ENCODE assay signal across 11 cellular contexts in genomic region chr10:24957624-24958435, GRCh38. TPM values are rescaled to one million over a fixed set of nuclear protein-coding genes. Genes with fewer than 3 reads are reported as not detected.
A peak's percentile ranks its signal among the peaks of the same experiment; 100 is the strongest.
DNase-seq lines count a peak whose midpoint lies in the region; ATAC-seq, FAIRE-seq and TF ChIP-seq lines count a peak whose summit lies in the region.
"Had no signal": no experiment of that assay in that cellular context is flagged by ENCODE, and none has a peak within 500 bp of the region (broad histone marks: within the 10 kb centered on the region; RNA-seq: fewer than 3 reads in every experiment).

No MANE protein-coding gene starts in this region.

- POLR2A ChIA-PET in K562 (lab: Yijun Ruan, JAX), result interaction anchor here (1.0 to 1.2 kb wide), 2 partner anchors 13 to 230 kb away, joined by 3 to 4 read pairs; no protein-coding TSS in a partner anchor

- CTCF ChIA-PET in K562 (lab: Yijun Ruan, JAX; ENCODE audit: low intra/inter-chr PET ratio), result no interaction called here
- CTCF ChIA-PET in activated naive CD4-positive, alpha-beta T cell treated with anti-CD3 and anti-CD28 coated beads, Interleukin-2, amount 10 ng/mL, durations not matched to agents 7 days and 5 days (lab: Charles Lee), result no interaction called here

- intact Hi-C loops in K562 (cut with micrococcal nuclease), result no loop called here
- intact Hi-C loops in left ventricle myocardium inferior (cut with micrococcal nuclease), result no loop called here

- TF ChIP-seq EP300 in K562 (IDR thresholded peaks at IDR 0.05; ENCODE audit: low read length), result no peak

- H3K9me3 Mint-ChIP-seq in activated naive CD4-positive, alpha-beta T cell treated with anti-CD3 and anti-CD28 coated beads, Interleukin-2, amount 10 ng/mL, durations not matched to agents 7 days and 5 days, result no peaks in the 10 kb centered on the region
- H3K9me3 Mint-ChIP-seq: natural killer cell treated with Interleukin-12 subunit alpha and Interleukin-12 subunit beta and Interleukin-15 and Interleukin-18, amount 100 ng/mL, for 72 hours; T-cell had no signal

- no peaks in the 10 kb centered on the region for H3K27me3 ChIP-seq in K562 (ENCODE audit: control insufficient read depth in 2 of 2, insufficient read depth in 2 of 2, low read length in 2 of 2)
- H3K27me3 ChIP-seq in left ventricle myocardium inferior (ENCODE audit: low read depth), result no peaks in the 10 kb centered on the region

- TF ChIP-seq CTCF in K562 (IDR thresholded peaks at IDR 0.05 in 2 of 3, conservative IDR thresholded peaks at IDR 0.05 in 1 of 3; ENCODE audit: insufficient read depth in 2 of 3, low read depth in 1 of 3, low read length in 3 of 3) (no peak), left ventricle myocardium inferior (IDR thresholded peaks at IDR 0.05; ENCODE audit: borderline replicate concordance) (no peak)

- peak overlapping the region; percentile 67 for H3K4me2 ChIP-seq in K562 (ENCODE audit: insufficient read depth, low read length)

- H3K36me3 ChIP-seq in K562 (ENCODE audit: control insufficient read depth, insufficient read depth, low read length) (no peaks in the 10 kb centered on the region), left ventricle myocardium inferior (no peaks in the 10 kb centered on the region)

- no peak for TF ChIP-seq POLR2A in K562 (conservative IDR thresholded peaks at IDR 0.05)

- H4K20me1 ChIP-seq in K562 (replicated peaks; ENCODE audit: control insufficient read depth, insufficient read depth, low read length), result no peaks in the 10 kb centered on the region

- no peaks in the 10 kb centered on the region for H3K9me1 ChIP-seq in K562 (ENCODE audit: control insufficient read depth, insufficient read depth, low read length)

- H2AFZ ChIP-seq in K562 (ENCODE audit: low read depth, low read length), result peak overlapping the region; percentile 97

- H3K4me1 ChIP-seq in K562 (replicated peaks in 1 of 2; ENCODE audit: control insufficient read depth in 2 of 2, insufficient read depth in 2 of 2, low read length in 2 of 2) (peaks cover 4 to 30% of the 10 kb centered on the region in 2 experiments; a peak in 4 of 5 replicates), left ventricle myocardium inferior (peaks cover 29% of the 10 kb centered on the region)

- no TSS peak for BruUV-seq in K562 (replicated peaks; lab: Mats Ljungman, UMichigan)

- H3K27ac Mint-ChIP-seq in activated naive CD4-positive, alpha-beta T cell treated with anti-CD3 and anti-CD28 coated beads, Interleukin-2, amount 10 ng/mL, durations not matched to agents 7 days and 5 days, result no peak overlapping the region
- H3K27ac Mint-ChIP-seq: activated naive CD8-positive, alpha-beta T cell; natural killer cell treated with Interleukin-12 subunit alpha and Interleukin-12 subunit beta and Interleukin-15 and Interleukin-18, amount 100 ng/mL, for 72 hours; T-cell had no signal

- FAIRE-seq in K562 (lab: Jason Lieb, UNC), result no peak

- no peaks in the 10 kb centered on the region for H3K36me3 Mint-ChIP-seq in activated naive CD4-positive, alpha-beta T cell treated with anti-CD3 and anti-CD28 coated beads, Interleukin-2, amount 10 ng/mL, durations not matched to agents 7 days and 5 days
- H3K36me3 Mint-ChIP-seq: natural killer cell treated with Interleukin-12 subunit alpha and Interleukin-12 subunit beta and Interleukin-15 and Interleukin-18, amount 100 ng/mL, for 72 hours; T-cell had no signal

- DNase-seq in GM04504 (ENCODE audit: low read depth) (peak; percentile 89), K562 (ENCODE audit: extremely low read depth in 1 of 4, low spot score in 3 of 4) (no peak), left ventricle myocardium inferior (no peak), skeletal muscle cell (ENCODE audit: low read depth) (peak; percentile 84)
- no peak for DNase-seq in activated naive CD4-positive, alpha-beta T cell treated with anti-CD3 and anti-CD28 coated beads, Interleukin-2, amount 10 ng/mL, durations not matched to agents 7 days and 5 days
- DNase-seq: T-cell had no signal

- no peaks in the 10 kb centered on the region for H3K27me3 Mint-ChIP-seq in activated naive CD4-positive, alpha-beta T cell treated with anti-CD3 and anti-CD28 coated beads, Interleukin-2, amount 10 ng/mL, durations not matched to agents 7 days and 5 days
- H3K27me3 Mint-ChIP-seq: activated naive CD8-positive, alpha-beta T cell; natural killer cell treated with Interleukin-12 subunit alpha and Interleukin-12 subunit beta and Interleukin-15 and Interleukin-18, amount 100 ng/mL, for 72 hours had no signal

- WGBS in K562 (ENCODE audit: insufficient coverage, low coverage, missing lambda C conversion rate), result 88% methylated on average over 8 of the region's 8 CpGs

- H3K4me3 ChIP-seq in K562, result no peak overlapping the region
- H3K4me3 ChIP-seq in left ventricle myocardium inferior, result no peak overlapping the region
- no peak overlapping the region for H3K4me3 ChIP-seq in skeletal muscle cell (ENCODE audit: low read depth, low read length)

- H3K9me3 ChIP-seq in K562 (replicated peaks; ENCODE audit: control insufficient read depth, insufficient read depth, low read depth, low read length), result no peaks in the 10 kb centered on the region
- H3K9me3 ChIP-seq in left ventricle myocardium inferior (replicated peaks), result no peaks in the 10 kb centered on the region

- no peak for TF ChIP-seq RAD21 in K562 (CRISPR knock-in tag; conservative IDR thresholded peaks at IDR 0.05 in 1 of 2, IDR thresholded peaks at IDR 0.05 in 1 of 2)

- in situ Hi-C loops in K562 (cut with MboI), result loop anchor here (10.0 kb wide), 1 partner anchor 313 kb away; no protein-coding TSS in a partner anchor

- peaks cover 11% of the 10 kb centered on the region for H3K4me1 Mint-ChIP-seq in activated naive CD4-positive, alpha-beta T cell treated with anti-CD3 and anti-CD28 coated beads, Interleukin-2, amount 10 ng/mL, durations not matched to agents 7 days and 5 days

- no peak for ATAC-seq in K562
- ATAC-seq in HG03460 (IDR thresholded peaks at IDR 0.05; ENCODE audit: unreplicated experiment), result no peak
- ATAC-seq in GM18861 (IDR thresholded peaks at IDR 0.05; ENCODE audit: unreplicated experiment), result no peak
- no peak for ATAC-seq in HG03175 (IDR thresholded peaks at IDR 0.05; ENCODE audit: unreplicated experiment)
- ATAC-seq: natural killer cell treated with Interleukin-12 subunit alpha and Interleukin-12 subunit beta and Interleukin-15 and Interleukin-18, amount 100 ng/mL, for 72 hours; T-cell had no signal

- peak overlapping the region; percentile 80; the same call in 2 of the 3 replicates for H3K27ac ChIP-seq in K562 (ENCODE audit: extremely low read depth, low read depth, low read length)
- peak overlapping the region; percentile 84 for H3K27ac ChIP-seq in left ventricle myocardium inferior (replicated peaks)

- no peak overlapping the region for H3K4me3 Mint-ChIP-seq in activated naive CD4-positive, alpha-beta T cell treated with anti-CD3 and anti-CD28 coated beads, Interleukin-2, amount 10 ng/mL, durations not matched to agents 7 days and 5 days
- H3K4me3 Mint-ChIP-seq: activated naive CD8-positive, alpha-beta T cell; natural killer cell treated with Interleukin-12 subunit alpha and Interleukin-12 subunit beta and Interleukin-15 and Interleukin-18, amount 100 ng/mL, for 72 hours; T-cell had no signal

- H3K79me2 ChIP-seq in K562 (ENCODE audit: control insufficient read depth, insufficient read depth, low read length), result peaks cover 4% of the 10 kb centered on the region; the same call in 1 of the 3 replicates

- H3K9ac ChIP-seq in K562 (ENCODE audit: insufficient read depth in 1 of 2, low read depth in 2 of 2, low read length in 2 of 2), result peak overlapping the region in 1 of 2 experiments; percentile 59; a peak in 2 of 4 replicates

RNA-seq across cellular contexts. Expression of gene PRTFDC1, which starts 5.4 kb away (rescaled TPM):
- total RNA-seq in K562 (2011; cell fraction: chromatin; rRNA removed; ENCODE audit: low replicate concordance), result 3.9 and 7.0 TPM in 2 replicates
- 2.5 and 3.3 TPM in 2 replicates for total RNA-seq in K562 (2011; cell fraction: nucleolus; rRNA removed)
- 3.3 and 4.6 TPM in 2 replicates for total RNA-seq in K562 (2011; cell fraction: nucleoplasm; rRNA removed)
- 6.0 and 7.0 TPM in 2 replicates for total RNA-seq in K562 (2014; rRNA removed)
- 10.0 and 14.4 TPM in 2 replicates for total RNA-seq in K562 (2014; rRNA removed; fragmentation: Illumina TruSeq; extraction: Trizol)
- total RNA-seq in K562 (2015; rRNA removed; fragmentation: Illumina TruSeq; extraction: Trizol), result 9.4 and 9.5 TPM in 2 replicates
- total RNA-seq in K562 (2021), result 7.5 and 8.0 TPM in 2 replicates
- 17.4 and 27.6 TPM in 2 replicates for polyA plus RNA-seq in K562 (2011; rRNA removed)
- polyA plus RNA-seq in K562 (2011; cell fraction: cytosol; rRNA removed), result 6.6 and 11.7 TPM in 2 replicates
- polyA plus RNA-seq in K562 (2011; cell fraction: nucleus; rRNA removed), result 7.0 and 9.7 TPM in 2 replicates
- 12.9 and 14.9 TPM in 2 replicates for polyA plus RNA-seq in K562 (2012)
- polyA plus RNA-seq in K562 (2014; fragmentation: Illumina TruSeq; extraction: Trizol), result 10.7 and 12.5 TPM in 2 replicates
- 10 to 100 TPM; 19.0 to 19.7 TPM for polyA plus RNA-seq in K562 (2014; fragmentation: Nextera tagmentation; extraction: Ambion mirVana)
- 9.1 TPM in 2 replicates for polyA plus RNA-seq in K562 (2014; rRNA removed)
- 24.3 and 33.2 TPM in 2 replicates for polyA minus RNA-seq in K562 (2011; rRNA and poly(A)+ RNA removed)
- 1.8 and 8.7 TPM in 2 replicates for polyA minus RNA-seq in K562 (2011; cell fraction: cytosol; rRNA and poly(A)+ RNA removed)
- 4.0 and 7.3 TPM in 2 replicates for polyA minus RNA-seq in K562 (2011; cell fraction: nucleus; rRNA and poly(A)+ RNA removed)
- 1.5 TPM for total RNA-seq in left ventricle myocardium inferior

RNA-seq across cellular contexts. Expression of gene ENKUR, which starts 58.1 kb away (rescaled TPM):
- total RNA-seq in K562 (2011; cell fraction: chromatin; rRNA removed; ENCODE audit: low replicate concordance), result 0.25 and 0.79 TPM in 2 replicates
- 0.13 TPM in 1 of 2 replicates, not detected in the other for total RNA-seq in K562 (2011; cell fraction: nucleolus; rRNA removed)
- 0.61 TPM in 1 of 2 replicates, not detected in the other for total RNA-seq in K562 (2011; cell fraction: nucleoplasm; rRNA removed)
- total RNA-seq in K562 (2014; rRNA removed), result 0.12 and 0.14 TPM in 2 replicates
- total RNA-seq in K562 (2014; rRNA removed; fragmentation: Illumina TruSeq; extraction: Trizol), result 0.06 and 0.25 TPM in 2 replicates
- total RNA-seq in K562 (2015; rRNA removed; fragmentation: Illumina TruSeq; extraction: Trizol), result 0.11 TPM in 2 replicates
- total RNA-seq in K562 (2021), result 0.09 and 0.20 TPM in 2 replicates
- 0.19 and 0.46 TPM in 2 replicates for polyA plus RNA-seq in K562 (2011; rRNA removed)
- 0.03 and 0.09 TPM in 2 replicates for polyA plus RNA-seq in K562 (2011; cell fraction: cytosol; rRNA removed)
- 0.14 and 0.15 TPM in 2 replicates for polyA plus RNA-seq in K562 (2011; cell fraction: nucleus; rRNA removed)
- polyA plus RNA-seq in K562 (2012), result 0.14 and 0.23 TPM in 2 replicates
- polyA plus RNA-seq in K562 (2014; fragmentation: Illumina TruSeq; extraction: Trizol), result 0.21 TPM in 1 of 2 replicates, not detected in the other
- polyA plus RNA-seq in K562 (2014; fragmentation: Nextera tagmentation; extraction: Ambion mirVana), result under 1 TPM; 0.06 to 0.07 TPM
- 0.28 TPM in 1 of 2 replicates, not detected in the other for polyA plus RNA-seq in K562 (2014; rRNA removed)
- polyA minus RNA-seq in K562 (2011; rRNA and poly(A)+ RNA removed), result 0.21 and 0.28 TPM in 2 replicates
- polyA minus RNA-seq in K562 (2011; cell fraction: cytosol; rRNA and poly(A)+ RNA removed), result not detected in 2 replicates
- 0.22 TPM in 1 of 2 replicates, not detected in the other for polyA minus RNA-seq in K562 (2011; cell fraction: nucleus; rRNA and poly(A)+ RNA removed)
- not detected for total RNA-seq in left ventricle myocardium inferior
- total RNA-seq: natural killer cell treated with Interleukin-12 subunit alpha and Interleukin-12 subunit beta and Interleukin-15 and Interleukin-18, amount 100 ng/mL, for 72 hours had no signal

RNA-seq across cellular contexts. Expression of gene THNSL1, which starts 58.6 kb away (rescaled TPM):
- 1.1 and 3.9 TPM in 2 replicates for total RNA-seq in K562 (2011; cell fraction: chromatin; rRNA removed; ENCODE audit: low replicate concordance)
- total RNA-seq in K562 (2011; cell fraction: nucleolus; rRNA removed), result 0.33 and 0.92 TPM in 2 replicates
- 1.5 and 2.0 TPM in 2 replicates for total RNA-seq in K562 (2011; cell fraction: nucleoplasm; rRNA removed)
- total RNA-seq in K562 (2014; rRNA removed) (3.2 and 4.7 TPM in 2 replicates), K562 (2014; rRNA removed; fragmentation: Illumina TruSeq; extraction: Trizol) (8.6 and 8.9 TPM in 2 replicates), K562 (2015; rRNA removed; fragmentation: Illumina TruSeq; extraction: Trizol) (5.8 and 6.3 TPM in 2 replicates), K562 (2021) (6.2 and 6.4 TPM in 2 replicates), left ventricle myocardium inferior (5.3 TPM)
- polyA plus RNA-seq in K562 (2011; rRNA removed) (6.0 and 7.5 TPM in 2 replicates), K562 (2014; fragmentation: Illumina TruSeq; extraction: Trizol) (6.4 and 7.0 TPM in 2 replicates), K562 (2014; fragmentation: Nextera tagmentation; extraction: Ambion mirVana) (1 to 10 TPM; 5.9 to 7.6 TPM), K562 (2014; rRNA removed) (4.2 and 4.5 TPM in 2 replicates)
- 1.3 and 2.5 TPM in 2 replicates for polyA plus RNA-seq in K562 (2011; cell fraction: cytosol; rRNA removed)
- 1.4 and 2.0 TPM in 2 replicates for polyA plus RNA-seq in K562 (2011; cell fraction: nucleus; rRNA removed)
- polyA plus RNA-seq in K562 (2012), result 3.5 and 5.3 TPM in 2 replicates
- 6.9 and 9.7 TPM in 2 replicates for polyA minus RNA-seq in K562 (2011; rRNA and poly(A)+ RNA removed)
- 2.4 and 3.3 TPM in 2 replicates for polyA minus RNA-seq in K562 (2011; cell fraction: cytosol; rRNA and poly(A)+ RNA removed)
- polyA minus RNA-seq in K562 (2011; cell fraction: nucleus; rRNA and poly(A)+ RNA removed), result 1.3 and 3.0 TPM in 2 replicates

Comparison
In these comparisons a context has a peak if more than half of its experiments do, and no peak if none do; other contexts are left out.
1. DNase-seq: peak in GM04504 (single experiment) and skeletal muscle cell (single experiment); none in K562 (0 of 4), left ventricle myocardium inferior (single experiment) and activated naive CD4-positive, alpha-beta T cell treated with anti-CD3 and anti-CD28 coated beads, Interleukin-2, amount 10 ng/mL, durations not matched to agents 7 days and 5 days (single experiment).